In genomic region chrX:12770440-12770839, GRCh38 we compare ENCODE assay signal across 8 cellular contexts. TPM values are rescaled to one million over a fixed set of nuclear protein-coding genes. Genes with fewer than 3 reads are reported as not detected.
DNase-seq lines count a peak whose midpoint lies in the region; ATAC-seq and TF ChIP-seq lines count a peak whose summit lies in the region.

No MANE protein-coding gene starts in this region.

- TF ChIP-seq POLR2A in HCT116 (IDR thresholded peaks at IDR 0.05; ENCODE audit: borderline replicate concordance, extremely low read depth, insufficient read depth, insufficient read length) (no peak), vagina (IDR thresholded peaks at IDR 0.05) (no peak)

- no peak for DNase-seq in HCT116 (ENCODE audit: low read depth, low spot score)
- DNase-seq in RWPE2 (ENCODE audit: low spot score): no peak
- peak; percentile 4 for DNase-seq in glomerular visceral epithelial cell (ENCODE audit: extremely low spot score)
- no peak for DNase-seq in vagina (ENCODE audit: extremely low spot score in 2 of 2)
- no peak for DNase-seq in anterior cingulate cortex (lab: John Stamatoyannopoulos, UW)
- no peak for DNase-seq in stimulated activated CD4-positive, alpha-beta T cell treated with anti-CD3 and anti-CD28 coated beads, Interleukin-1b, Interleukin-23, amount 100 ng/mL, for 48 hours

- H3K4me1 ChIP-seq in HCT116 (ENCODE audit: control insufficient read depth in 1 of 2, insufficient read depth in 2 of 2, low read length in 2 of 2) (peaks cover 0 to 3% of the 10 kb centered on the region in 2 experiments; a peak in 1 of 4 replicates), RWPE2 (ENCODE audit: insufficient read depth, poor library complexity, severe bottlenecking) (no peaks in the 10 kb centered on the region), vagina (no peaks in the 10 kb centered on the region)

- H3K36me3 ChIP-seq in HCT116 (ENCODE audit: control insufficient read depth in 1 of 2, insufficient read depth in 2 of 2, low read length in 2 of 2): no peaks in the 10 kb centered on the region
- no peaks in the 10 kb centered on the region for H3K36me3 ChIP-seq in RWPE2 (ENCODE audit: low read depth)
- H3K36me3 ChIP-seq in vagina: no peaks in the 10 kb centered on the region

- H2AFZ ChIP-seq in HCT116 (ENCODE audit: low read depth, low read length, poor library complexity, severe bottlenecking): peak overlapping the region; percentile 94

- CTCF ChIA-PET in HCT116 (lab: Charles Lee): interaction anchor here (0.6 to 2.5 kb wide), 5 partner anchors 10 to 68 kb away, joined by 3 to 16 read pairs (median 4); no protein-coding TSS in a partner anchor

- H3K9me3 ChIP-seq in HCT116 (ENCODE audit: control insufficient read depth in 1 of 2, insufficient read depth in 1 of 2, low read depth in 1 of 2, low read length in 2 of 2) (no peaks in the 10 kb centered on the region), RWPE2 (ENCODE audit: severe bottlenecking) (no peaks in the 10 kb centered on the region), vagina (no peaks in the 10 kb centered on the region)

- no peak overlapping the region for H3K27ac ChIP-seq in C4-2B
- H3K27ac ChIP-seq in HCT116 (ENCODE audit: low read depth, low read length): no peak overlapping the region
- no peak overlapping the region for H3K27ac ChIP-seq in RWPE2 (ENCODE audit: poor library complexity, severe bottlenecking)
- H3K27ac ChIP-seq in vagina: no peak overlapping the region

- peak; percentile 46; the same call in 1 of the 2 replicates for ATAC-seq in HCT116
- ATAC-seq in RWPE2 (ENCODE audit: low read depth): no peak
- no peak for ATAC-seq in HG02840 (IDR thresholded peaks at IDR 0.05; ENCODE audit: low FRiP score, unreplicated experiment)

- peak; percentile 38 for TF ChIP-seq RAD21 in HCT116 (IDR thresholded peaks at IDR 0.05; ENCODE audit: low read depth)

- no peak overlapping the region for H3K9ac ChIP-seq in HCT116 (ENCODE audit: low read length)

- no TSS peak for BruUV-seq in HCT116 (replicated peaks; lab: Mats Ljungman, UMichigan)

- no peak overlapping the region for H3K4me3 ChIP-seq in HCT116 (replicated peaks in 1 of 2; ENCODE audit: low read depth in 1 of 2, low read length in 2 of 2)
- H3K4me3 ChIP-seq in RWPE2 (ENCODE audit: severe bottlenecking): no peak overlapping the region
- no peak overlapping the region for H3K4me3 ChIP-seq in vagina

- intact Hi-C loops in HCT116 (cut with micrococcal nuclease) (loop anchor here (2.0 kb wide), 1 partner anchor 68 kb away; no protein-coding TSS in a partner anchor), vagina (cut with DNase I) (no loop called here)

- H4K20me1 ChIP-seq in HCT116 (ENCODE audit: insufficient read depth): no peaks in the 10 kb centered on the region

- POLR2A ChIA-PET in HCT116 (lab: Charles Lee): no interaction called here

- H3K9me2 ChIP-seq in HCT116 (ENCODE audit: insufficient read depth): no peaks in the 10 kb centered on the region

- H3K27me3 ChIP-seq in HCT116 (ENCODE audit: insufficient read depth, low read length) (no peaks in the 10 kb centered on the region), RWPE2 (ENCODE audit: insufficient read depth, poor library complexity, severe bottlenecking) (no peaks in the 10 kb centered on the region), vagina (no peaks in the 10 kb centered on the region)

- peak overlapping the region; percentile 62 for H3K4me2 ChIP-seq in HCT116 (ENCODE audit: low read length)

- RAD21 ChIA-PET in HCT116 (lab: Charles Lee; ENCODE audit: low non-redundant PET in 1 of 2, low total read pairs in 2 of 2, uncharacterized antibody in 2 of 2, unreplicated experiment in 2 of 2): no interaction called here

- TF ChIP-seq CTCF in C4-2B (conservative IDR thresholded peaks at IDR 0.05): peak; percentile 20; the same call in 1 of the 2 replicates
- peak; percentile 25 to 50 (median 32); a peak in 4 of 6 replicates for TF ChIP-seq CTCF in HCT116 (IDR thresholded peaks at IDR 0.05 in 2 of 3, conservative IDR thresholded peaks at IDR 0.05 in 1 of 3; ENCODE audit: borderline replicate concordance in 1 of 3, insufficient read depth in 1 of 3, low read depth in 2 of 3, low read length in 2 of 3)
- TF ChIP-seq CTCF in RWPE2 (IDR thresholded peaks at IDR 0.05; ENCODE audit: poor library complexity, severe bottlenecking): peak; percentile 51
- peak in 2 of 3 experiments; percentile 8 to 20 for TF ChIP-seq CTCF in vagina (IDR thresholded peaks at IDR 0.05)

- no peaks in the 10 kb centered on the region for H3K79me2 ChIP-seq in HCT116 (ENCODE audit: insufficient read depth, low read length)

TF ChIP-seq in HCT116, 20 proteins besides CTCF, POLR2A, EP300 and RAD21:
- TF ChIP-seq JUND (IDR thresholded peaks at IDR 0.05) (no peak), ZNF274 (IDR thresholded peaks at IDR 0.05; ENCODE audit: low read depth, low read length) (no peak), CEBPB (IDR thresholded peaks at IDR 0.05; ENCODE audit: low read depth) (no peak), CBX3 (IDR thresholded peaks at IDR 0.05; ENCODE audit: low read depth) (no peak), ELF1 (IDR thresholded peaks at IDR 0.05; ENCODE audit: borderline replicate concordance, low read depth) (no peak)
TF ChIP-seq in HCT116: peak in this region for 0.

RNA-seq across cellular contexts. Expression of gene PRPS2, which starts 20.8 kb away (rescaled TPM):
- 79.5 TPM for total RNA-seq in HCT116 (2021; ENCODE audit: unreplicated experiment)
- polyA plus RNA-seq in HCT116 (2012): 71.2 TPM in 2 replicates
- total RNA-seq in vagina: 45.2 TPM
